Comparison of ENCODE assay signal across 11 cellular contexts in genomic region chr3:112405845-112406244, GRCh38.
A peak's percentile ranks its signal among the peaks of the same experiment; 100 is the strongest.
DNase-seq lines count a peak whose midpoint lies in the region; ATAC-seq, FAIRE-seq and TF ChIP-seq lines count a peak whose summit lies in the region.
"Had no signal": no experiment of that assay in that cellular context is flagged by ENCODE, and none has a peak within 500 bp of the region (broad histone marks: within the 10 kb centered on the region; RNA-seq: fewer than 3 reads in every experiment).

No MANE protein-coding gene starts in this region.

- H3K27me3 ChIP-seq in mammary epithelial cell (ENCODE audit: insufficient read depth, low read length) (no peaks in the 10 kb centered on the region), breast epithelium (no peaks in the 10 kb centered on the region), MG63 (no peaks in the 10 kb centered on the region), H7 (ENCODE audit: control insufficient read depth, insufficient read depth, low read length) (no peaks in the 10 kb centered on the region)

- in situ Hi-C loops in mammary epithelial cell (cut with MboI; ENCODE audit: low sequenced_read_pairs in 2 of 2), result no loop called here

- no peak for TF ChIP-seq POLR2A in breast epithelium (IDR thresholded peaks at IDR 0.05)

- TF ChIP-seq CTCF in mammary epithelial cell (conservative IDR thresholded peaks at IDR 0.05 in 1 of 2, IDR thresholded peaks at IDR 0.05 in 1 of 2; ENCODE audit: extremely low read depth in 1 of 2, insufficient read depth in 1 of 2, low read depth in 1 of 2, low read length in 2 of 2) (no peak), breast epithelium (IDR thresholded peaks at IDR 0.05) (no peak)

- intact Hi-C loops in mammary epithelial cell (cut with micrococcal nuclease) (no loop called here), breast epithelium (cut with DNase I; ENCODE audit: low total_unique reads) (loop anchor here (10.0 kb wide), 1 partner anchor 799 kb away; no protein-coding TSS in a partner anchor)

- ATAC-seq in esophagus mucosa (peak; percentile 39), HG03196 (IDR thresholded peaks at IDR 0.05; ENCODE audit: unreplicated experiment) (no peak)
- ATAC-seq: HCT116, T-cell had no signal

- BruUV-seq in mammary epithelial cell (replicated peaks; lab: Mats Ljungman, UMichigan), result no TSS peak

- H3K4me3 ChIP-seq in mammary epithelial cell (replicated peaks in 1 of 3; ENCODE audit: insufficient read depth in 1 of 3, low read depth in 2 of 3, low read length in 3 of 3), result no peak overlapping the region
- H3K4me3 ChIP-seq in breast epithelium, result no peak overlapping the region
- H3K4me3 ChIP-seq in MG63, result no peak overlapping the region
- no peak overlapping the region for H3K4me3 ChIP-seq in H7 (ENCODE audit: insufficient read depth, low read depth, low read length)

- dilution Hi-C loops in mammary epithelial cell (cut with HindIII; ENCODE audit: low sequenced_read_pairs), result no loop called here

- H3K4me1 ChIP-seq in mammary epithelial cell (ENCODE audit: insufficient read depth, low read length) (no peaks in the 10 kb centered on the region), breast epithelium (no peaks in the 10 kb centered on the region)

- FAIRE-seq in frontal cortex (lab: Jason Lieb, UNC), result no peak

- H3K9me3 ChIP-seq in mammary epithelial cell (replicated peaks; ENCODE audit: insufficient read depth, low read length) (no peaks in the 10 kb centered on the region), breast epithelium (no peaks in the 10 kb centered on the region), MG63 (no peaks in the 10 kb centered on the region)

- no peak overlapping the region for H3K9ac ChIP-seq in mammary epithelial cell (ENCODE audit: insufficient read depth, low read length)

- no peak overlapping the region for H3K4me2 ChIP-seq in mammary epithelial cell (ENCODE audit: insufficient read depth, low read depth, low read length)

- H4K20me1 ChIP-seq in mammary epithelial cell (ENCODE audit: insufficient read depth, low read length), result no peaks in the 10 kb centered on the region

- H2AFZ ChIP-seq in mammary epithelial cell (ENCODE audit: low read depth, low read length), result peak overlapping the region; percentile 9

- no peaks in the 10 kb centered on the region for H3K36me3 ChIP-seq in mammary epithelial cell (ENCODE audit: insufficient read depth, low read length)
- no peaks in the 10 kb centered on the region for H3K36me3 ChIP-seq in breast epithelium
- H3K36me3 ChIP-seq in MG63, result no peaks in the 10 kb centered on the region
- no peaks in the 10 kb centered on the region for H3K36me3 ChIP-seq in H7 (replicated peaks; ENCODE audit: control insufficient read depth, insufficient read depth, low read length)

- 51% methylated on average over 4 of the region's 4 CpGs for WGBS in mammary epithelial cell (ENCODE audit: low coverage, missing lambda C conversion rate)

- CTCF ChIA-PET in mammary epithelial cell (lab: Charles Lee; ENCODE audit: low non-redundant PET), result no interaction called here

- H3K27ac ChIP-seq in mammary epithelial cell (ENCODE audit: insufficient read depth, low read depth, low read length), result no peak overlapping the region
- no peak overlapping the region for H3K27ac ChIP-seq in breast epithelium

- H3K79me2 ChIP-seq in mammary epithelial cell (ENCODE audit: insufficient read depth, low read length), result no peaks in the 10 kb centered on the region

- peak; percentile 70 for DNase-seq in mammary epithelial cell
- no peak for DNase-seq in breast epithelium (ENCODE audit: low spot score in 2 of 2)
- peak; percentile 23 for DNase-seq in MG63
- no peak for DNase-seq in frontal cortex (ENCODE audit: low spot score in 2 of 2)
- DNase-seq in C1 segment of cervical spinal cord (lab: John Stamatoyannopoulos, UW), result no peak
- no peak for DNase-seq in H7
- DNase-seq: NCI-H446 treated with DMSO at 0.1 percent for 48 hours, T-cell had no signal

Comparison
In these comparisons a context has a peak if more than half of its experiments do, and no peak if none do; other contexts are left out.
1. DNase-seq: peak in mammary epithelial cell (single experiment) and MG63 (single experiment); none in breast epithelium (0 of 2), frontal cortex (0 of 2), C1 segment of cervical spinal cord (0 of 14) and H7 (single experiment).